12 cellular contexts compared by ENCODE assay signal in the genomic region with DNA sequence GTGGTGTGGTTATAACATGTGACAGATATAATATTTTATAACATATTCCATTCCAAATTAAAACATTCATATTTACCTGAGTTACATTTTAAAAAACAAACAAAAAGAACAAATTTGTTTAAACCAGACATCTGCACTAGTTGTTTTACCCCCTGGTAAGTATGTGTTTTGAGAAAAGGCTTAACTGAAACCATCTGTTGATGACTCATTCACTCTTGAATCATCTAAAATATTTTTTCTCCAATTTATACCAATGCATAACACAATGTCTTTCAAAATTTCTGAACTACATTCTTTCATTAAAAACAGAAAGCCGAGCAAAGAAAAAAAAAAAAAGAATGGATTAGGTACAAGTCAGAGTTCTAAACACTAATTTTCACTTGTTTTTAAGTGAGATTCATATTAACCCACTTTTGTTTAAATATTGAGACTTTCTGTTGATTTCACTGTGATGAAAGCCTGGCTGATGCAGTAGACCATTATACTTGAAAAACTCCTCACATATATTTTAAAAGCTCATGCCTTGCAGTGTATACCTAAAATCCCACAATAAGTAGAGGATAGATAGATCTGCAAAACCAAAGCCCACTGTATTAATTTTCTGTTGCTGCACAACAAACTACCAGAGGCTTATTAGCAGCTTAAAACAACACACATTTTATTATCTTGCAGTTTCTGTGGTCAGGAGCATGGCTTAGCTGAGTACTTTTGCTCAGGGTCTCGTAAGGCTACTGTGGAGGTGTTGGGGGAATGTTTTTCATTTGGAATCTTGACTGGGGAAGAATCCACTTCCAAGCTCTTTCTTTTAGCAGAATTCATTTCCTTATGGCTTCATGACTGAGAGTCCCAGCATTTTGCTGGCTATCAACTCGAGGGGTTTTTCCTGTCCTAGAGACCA.
DNase-seq lines count a peak whose midpoint lies in the region; ATAC-seq lines count a peak whose summit lies in the region.
"Had no signal": no experiment of that assay in that cellular context is flagged by ENCODE, and none has a peak within 500 bp of the region (broad histone marks: within the 10 kb centered on the region; RNA-seq: fewer than 3 reads in every experiment).

No MANE protein-coding gene starts in this region.

- intact Hi-C loops in sciatic nerve (cut with DNase I) = no loop called here

- DNase-seq in DMS53 (lab: John Stamatoyannopoulos, UW) (peak; percentile 51), RPMI7951 (ENCODE audit: low read depth) (peak; percentile 71), fibroblast of gingiva (ENCODE audit: low read depth) (peak; percentile 83), sciatic nerve (ENCODE audit: low spot score) (no peak), SKM-1 (lab: John Stamatoyannopoulos, UW; ENCODE audit: unreplicated experiment) (no peak), NCI-H2196 (lab: John Stamatoyannopoulos, UW; ENCODE audit: unreplicated experiment) (no peak)
- DNase-seq: heart right ventricle, naive B cell, NCI-H1930, SHP77 had no signal

- ATAC-seq in sciatic nerve (peak; percentile 88), HG03469 (IDR thresholded peaks at IDR 0.05; ENCODE audit: unreplicated experiment) (no peak), GM18909 (IDR thresholded peaks at IDR 0.05; ENCODE audit: poor library complexity, unreplicated experiment) (no peak)

Comparison
In these comparisons a context has a peak if more than half of its experiments do, and no peak if none do; other contexts are left out.
1. DNase-seq: peak in DMS53 (single experiment), RPMI7951 (single experiment) and fibroblast of gingiva (single experiment); none in sciatic nerve (single experiment), SKM-1 (single experiment) and NCI-H2196 (single experiment).